ENCODE assay signal across 8 cellular contexts in genomic region chr2:24124003-24124585, GRCh38. TPM values are rescaled to one million over a fixed set of nuclear protein-coding genes. Genes with fewer than 3 reads are reported as not detected.
DNase-seq lines count a peak whose midpoint lies in the region; ATAC-seq and TF ChIP-seq lines count a peak whose summit lies in the region.

No MANE protein-coding gene starts in this region.

- DNase-seq in Caco-2 = no peak
- peak; percentile 43 for DNase-seq in testis
- DNase-seq in GM19238 (ENCODE audit: insufficient read length, low spot score) = no peak
- no peak for DNase-seq in activated CD4-positive, alpha-beta T cell treated with anti-CD3 and anti-CD28 coated beads for 1 hour

- TF ChIP-seq POLR2A in testis (IDR thresholded peaks at IDR 0.05) = no peak

- no peaks in the 10 kb centered on the region for H3K27me3 Mint-ChIP-seq in Caco-2 (ENCODE audit: insufficient read depth, unreplicated experiment)

- H3K27ac Mint-ChIP-seq in Caco-2 (ENCODE audit: unreplicated experiment) = peak overlapping the region; percentile 76

- 4 to 9% methylated on average over 7 of the region's 7 CpGs for WGBS in testis, 2 donors

- H3K4me3 Mint-ChIP-seq in Caco-2 (ENCODE audit: unreplicated experiment) = peak overlapping the region; percentile 82

- CTCF ChIA-PET in Caco-2 (lab: Charles Lee) = interaction anchor here (0.7 to 1.3 kb wide), 2 partner anchors 40 to 47 kb away, joined by 4 to 13 read pairs; partner anchors contain the start of gene TP53I3

- peak; percentile 4 for ATAC-seq in GM21360 (IDR thresholded peaks at IDR 0.05; ENCODE audit: unreplicated experiment)

- H3K9me3 Mint-ChIP-seq in Caco-2 (ENCODE audit: unreplicated experiment) = no peaks in the 10 kb centered on the region

- no peaks in the 10 kb centered on the region for H3K36me3 Mint-ChIP-seq in Caco-2 (ENCODE audit: insufficient read depth, unreplicated experiment)

- no peaks in the 10 kb centered on the region for H3K27me3 ChIP-seq in Caco-2 (replicated peaks; ENCODE audit: control insufficient read depth, insufficient read depth, low read length)
- H3K27me3 ChIP-seq in layer of hippocampus (ENCODE audit: control insufficient read depth, insufficient read depth, low read length) = no peaks in the 10 kb centered on the region
- no peaks in the 10 kb centered on the region for H3K27me3 ChIP-seq in testis

- POLR2A ChIA-PET in Caco-2 (lab: Charles Lee) = interaction anchor here (0.6 to 1.7 kb wide), 3 partner anchors 15 to 47 kb away, joined by 6 to 7 read pairs (median 6); no protein-coding TSS in a partner anchor

- H3K9me3 ChIP-seq in Caco-2 (no peaks in the 10 kb centered on the region), KOPT-K1 (ENCODE audit: insufficient read depth, low read length, poor library complexity, severe bottlenecking) (no peaks in the 10 kb centered on the region), testis (no peaks in the 10 kb centered on the region)

- no peaks in the 10 kb centered on the region for H3K4me1 ChIP-seq in Caco-2
- H3K4me1 ChIP-seq in testis = peaks cover 18% of the 10 kb centered on the region

- BruUV-seq in Caco-2 (replicated peaks; lab: Mats Ljungman, UMichigan) = TSS peak; percentile 59

- TF ChIP-seq CTCF in Caco-2 (IDR thresholded peaks at IDR 0.05; ENCODE audit: insufficient read depth in 1 of 2, low read depth in 1 of 2, low read length in 1 of 2, severe bottlenecking in 1 of 2, unreplicated experiment in 1 of 2) (no peak), testis (IDR thresholded peaks at IDR 0.05) (no peak)

- H3K36me3 ChIP-seq in Caco-2 (ENCODE audit: control insufficient read depth, insufficient read depth, low read length) = no peaks in the 10 kb centered on the region
- H3K36me3 ChIP-seq in KOPT-K1 (ENCODE audit: insufficient read depth, low read length) = no peaks in the 10 kb centered on the region
- H3K36me3 ChIP-seq in testis (ENCODE audit: low read depth, missing control alignments) = no peaks in the 10 kb centered on the region

- H3K4me3 ChIP-seq in Caco-2 (ENCODE audit: low read depth, low read length) (peak overlapping the region; percentile 97), testis (peak overlapping the region; percentile 84)

- intact Hi-C loops in Caco-2 (cut with micrococcal nuclease; ENCODE audit: unreplicated experiment) = no loop called here
- intact Hi-C loops in testis (cut with DNase I; ENCODE audit: low total_unique reads) = no loop called here

- peaks cover 16% of the 10 kb centered on the region for H3K4me1 Mint-ChIP-seq in Caco-2 (ENCODE audit: low read depth, unreplicated experiment)

- H3K27ac ChIP-seq in KOPT-K1 (ENCODE audit: low read depth, low read length, poor library complexity, severe bottlenecking) = peak overlapping the region; percentile 81
- H3K27ac ChIP-seq in angular gyrus (ENCODE audit: low read depth, low read length) = peak overlapping the region; percentile 90
- peak overlapping the region; percentile 93 for H3K27ac ChIP-seq in layer of hippocampus (ENCODE audit: low read depth, low read length)
- H3K27ac ChIP-seq in testis = peak overlapping the region; percentile 93 to 94

RNA-seq across cellular contexts. Expression of gene FAM228B, which starts 0.8 kb away (rescaled TPM):
- total RNA-seq in Caco-2 (2022) (6.7 and 7.9 TPM in 2 replicates), testis (10 to 100 TPM; 45.3 to 56.2 TPM)
- 47.1 TPM for polyA plus RNA-seq in testis (ENCODE audit: insufficient read depth, low read depth, low replicate concordance)

RNA-seq across cellular contexts. Expression of gene PFN4, which starts 1.0 kb away (rescaled TPM):
- total RNA-seq in Caco-2 (2022) (1.3 and 1.4 TPM in 2 replicates), testis (10 to 100 TPM; 39.8 to 62.8 TPM)
- polyA plus RNA-seq in testis (ENCODE audit: insufficient read depth, low read depth, low replicate concordance) = 248 TPM

RNA-seq across cellular contexts. Expression of gene TP53I3, which starts 39.5 kb away (rescaled TPM):
- total RNA-seq in Caco-2 (2022) (24.8 and 28.1 TPM in 2 replicates), testis (10 to 100 TPM; 31.3 to 36.5 TPM)
- 70.4 TPM for polyA plus RNA-seq in testis (ENCODE audit: insufficient read depth, low read depth, low replicate concordance)

RNA-seq across cellular contexts. Expression of gene SF3B6, which starts 48.0 kb away (rescaled TPM):
- total RNA-seq in Caco-2 (2022) (183 and 184 TPM in 2 replicates), testis (10 to 100 TPM; 69.3 to 87.4 TPM)
- 142 TPM for polyA plus RNA-seq in testis (ENCODE audit: insufficient read depth, low read depth, low replicate concordance)

RNA-seq across cellular contexts. Expression of gene FAM228A, which starts 50.8 kb away (rescaled TPM):
- total RNA-seq in Caco-2 (2022) = not detected in 2 replicates
- total RNA-seq in testis = 10 to 100 TPM; 29.7 to 33.4 TPM
- polyA plus RNA-seq in testis (ENCODE audit: insufficient read depth, low read depth, low replicate concordance) = 72.4 TPM

Comparison
In these comparisons a context has a peak if more than half of its experiments do, and no peak if none do; other contexts are left out.
1. RNA of gene PFN4, which starts 1.0 kb away (total RNA-seq): 39.8 to 62.8 TPM in testis; 1.3 to 1.4 TPM in Caco-2; every median in the first group is over 10 times any median in the second.
2. Peak in every context shown above with its lines, with median percentiles within 50 percentile points of each other: H3K27ac ChIP-seq.